32 cellular contexts compared by ENCODE assay signal in genomic region chr10:94632954-94633353, GRCh38. TPM values are rescaled to one million over a fixed set of nuclear protein-coding genes. Genes with fewer than 3 reads are reported as not detected.
"Had no signal": no experiment of that assay in that cellular context is flagged by ENCODE, and none has a peak within 500 bp of the region (broad histone marks: within the 10 kb centered on the region; RNA-seq: fewer than 3 reads in every experiment).

No MANE protein-coding gene starts in this region.

- H3K27ac ChIP-seq: stomach, suprapubic skin, testis, thoracic aorta, thyroid gland, tibial artery, tibial nerve, transverse colon, upper lobe of left lung, upper lobe of right lung, uterus, vagina had no signal

- H3K4me3 ChIP-seq: stomach, suprapubic skin, testis, thoracic aorta, thyroid gland, tibial artery, tibial nerve, transverse colon, upper lobe of left lung, upper lobe of right lung, uterus, vagina had no signal

- H3K27ac Mint-ChIP-seq: stimulated activated effector memory CD8-positive, alpha-beta T cell treated with anti-CD3 and anti-CD28 coated beads, Interleukin-12 subunit alpha, Interleukin-12 subunit beta, amount 100 ng/mL, for 72 hours; stimulated activated memory B cell treated with anti-CD40 and anti-IgM and Interleukin-4, amounts not matched to agents 10 μg/mL and 1 μg/mL and 100 μg/mL, for 72 hours; stimulated activated naive B cell treated with anti-CD40 and anti-IgM and Interleukin-4, amounts not matched to agents 10 μg/mL and 1 μg/mL and 100 μg/mL, for 72 hours; stimulated activated naive CD8-positive, alpha-beta T cell treated with anti-CD3 and anti-CD28 coated beads, Interleukin-15, amount 100 ng/mL, for 72 hours; stimulated activated naive CD8-positive, alpha-beta T cell treated with anti-CD3 and anti-CD28 coated beads, Interleukin-15, Interleukin-2, amounts not matched to agents 100 ng/mL and 50 ng/mL, for 24 hours; type B pancreatic cell had no signal

- H3K4me1 ChIP-seq: stomach, suprapubic skin, testis, thyroid gland, tibial artery, tibial nerve, transverse colon, upper lobe of left lung, upper lobe of right lung, uterus, vagina had no signal

- ATAC-seq: stimulated activated effector memory CD8-positive, alpha-beta T cell treated with anti-CD3 and anti-CD28 coated beads, Interleukin-12 subunit alpha, Interleukin-12 subunit beta, amount 100 ng/mL, for 72 hours; stimulated activated memory B cell treated with anti-CD40 and anti-IgM and Interleukin-4, amounts not matched to agents 10 μg/mL and 1 μg/mL and 100 μg/mL, for 72 hours; stimulated activated naive B cell treated with anti-CD40 and anti-IgM and Interleukin-4, amounts not matched to agents 10 μg/mL and 1 μg/mL and 100 μg/mL, for 72 hours; stimulated activated naive CD8-positive, alpha-beta T cell treated with anti-CD3 and anti-CD28 coated beads, Interleukin-15, amount 100 ng/mL, for 72 hours; stimulated activated naive CD8-positive, alpha-beta T cell treated with anti-CD3 and anti-CD28 coated beads, Interleukin-15, Interleukin-2, amounts not matched to agents 100 U/mL and 50 U/mL, for 24 hours; upper lobe of right lung had no signal

- H3K27me3 Mint-ChIP-seq: stimulated activated memory B cell treated with anti-CD40 and anti-IgM and Interleukin-4, amounts not matched to agents 10 μg/mL and 1 μg/mL and 100 μg/mL, for 72 hours; type B pancreatic cell had no signal

- H3K36me3 ChIP-seq: stomach, suprapubic skin, thoracic aorta, thyroid gland, tibial artery, tibial nerve, transverse colon, upper lobe of left lung, upper lobe of right lung, uterus, vagina had no signal

- H3K9me3 ChIP-seq: testis, thyroid gland, upper lobe of right lung, uterus, vagina had no signal

- H3K4me3 Mint-ChIP-seq: stimulated activated effector memory CD8-positive, alpha-beta T cell treated with anti-CD3 and anti-CD28 coated beads, Interleukin-12 subunit alpha, Interleukin-12 subunit beta, amount 100 ng/mL, for 72 hours; stimulated activated memory B cell treated with anti-CD40 and anti-IgM and Interleukin-4, amounts not matched to agents 10 μg/mL and 1 μg/mL and 100 μg/mL, for 72 hours; stimulated activated naive B cell treated with anti-CD40 and anti-IgM and Interleukin-4, amounts not matched to agents 10 μg/mL and 1 μg/mL and 100 μg/mL, for 72 hours; stimulated activated naive CD8-positive, alpha-beta T cell treated with anti-CD3 and anti-CD28 coated beads, Interleukin-15, amount 100 ng/mL, for 72 hours; stimulated activated naive CD8-positive, alpha-beta T cell treated with anti-CD3 and anti-CD28 coated beads, Interleukin-15, Interleukin-2, amounts not matched to agents 100 ng/mL and 50 ng/mL, for 24 hours; type B pancreatic cell had no signal

- DNase-seq: stimulated activated CD4-positive, alpha-beta T cell treated with anti-CD3 and anti-CD28 coated beads, Interleukin-2, amount 100 ng/mL, for 48 hours; stimulated activated CD4-positive, alpha-beta T cell treated with anti-CD3 and anti-CD28 coated beads, Interleukin-4, amount 100 ng/mL, for 1 hour; stimulated activated CD4-positive, alpha-beta T cell treated with anti-CD3 and anti-CD28 coated beads, Interleukin-4, amount 100 ng/mL, for 24 hours; stimulated activated CD4-positive, alpha-beta T cell treated with anti-CD3 and anti-CD28 coated beads, Interleukin-4, amount 100 ng/mL, for 4 hours; stimulated activated CD8-positive, alpha-beta memory T cell treated with anti-CD3 and anti-CD28 coated beads, Interleukin-4, amount 100 ng/mL, for 48 hours; stimulated activated naive B cell treated with anti-CD40 and anti-IgM and Interleukin-4, amounts not matched to agents 10 μg/mL and 1 μg/mL and 100 μg/mL, for 72 hours; stimulated activated naive CD4-positive, alpha-beta T cell; stimulated activated naive CD4-positive, alpha-beta T cell treated with Interleukin-2 at 50 U/mL for 16 hours; stimulated activated naive CD8-positive, alpha-beta T cell treated with anti-CD3 and anti-CD28 coated beads, Interleukin-15, amount 100 ng/mL, for 72 hours; stimulated activated naive CD8-positive, alpha-beta T cell treated with anti-CD3 and anti-CD28 coated beads, Interleukin-15, Interleukin-2, amounts not matched to agents 100 U/mL and 50 U/mL, for 24 hours; stomach; substantia nigra; testis; thyroid gland; tibial artery; transverse colon; trophoblast cell; upper lobe of left lung; upper lobe of right lung; uterus had no signal

- FAIRE-seq: urothelium cell line had no signal

- H3K4me1 Mint-ChIP-seq: stimulated activated effector memory CD8-positive, alpha-beta T cell treated with anti-CD3 and anti-CD28 coated beads, Interleukin-12 subunit alpha, Interleukin-12 subunit beta, amount 100 ng/mL, for 72 hours; stimulated activated memory B cell treated with anti-CD40 and anti-IgM and Interleukin-4, amounts not matched to agents 10 μg/mL and 1 μg/mL and 100 μg/mL, for 72 hours; stimulated activated naive CD8-positive, alpha-beta T cell treated with anti-CD3 and anti-CD28 coated beads, Interleukin-15, amount 100 ng/mL, for 72 hours had no signal

- H3K36me3 Mint-ChIP-seq: stimulated activated effector memory CD8-positive, alpha-beta T cell treated with anti-CD3 and anti-CD28 coated beads, Interleukin-12 subunit alpha, Interleukin-12 subunit beta, amount 100 ng/mL, for 72 hours; type B pancreatic cell had no signal

- H3K27me3 ChIP-seq: stomach, suprapubic skin, testis, thyroid gland, tibial artery, tibial nerve, transverse colon, upper lobe of left lung, upper lobe of right lung, uterus, vagina had no signal

RNA-seq across cellular contexts. Expression of gene CYP2C18, which starts 50.6 kb away (rescaled TPM):
- total RNA-seq: subcutaneous adipose tissue, temporal lobe, thoracic aorta, thyroid gland, tibial nerve, urinary bladder, uterus had no signal
